In genomic region chr12:14454098-14454907, GRCh38 we compare ENCODE assay signal across 9 cellular contexts.
A peak's percentile ranks its signal among the peaks of the same experiment; 100 is the strongest.
DNase-seq lines count a peak whose midpoint lies in the region; ATAC-seq and TF ChIP-seq lines count a peak whose summit lies in the region.
"Had no signal": no experiment of that assay in that cellular context is flagged by ENCODE, and none has a peak within 500 bp of the region (broad histone marks: within the 10 kb centered on the region; RNA-seq: fewer than 3 reads in every experiment).

No MANE protein-coding gene starts in this region.

- in situ Hi-C loops in T47D (cut with HindIII; ENCODE audit: low pct_unique_long_range_greater_than_20kb, low sequenced_read_pairs) = no loop called here

- ATAC-seq in HG03354 (IDR thresholded peaks at IDR 0.05; ENCODE audit: poor library complexity, severe bottlenecking, unreplicated experiment) (peak; percentile 82), PC-3 (peak; percentile 51), lung (ENCODE audit: insufficient read depth, low FRiP score) (no peak)

- H3K36me3 ChIP-seq in PC-3 (ENCODE audit: low read depth, low read length) (peaks cover 9% of the 10 kb centered on the region), lung (ENCODE audit: control insufficient read depth in 2 of 2, insufficient read depth in 2 of 2, low read length in 2 of 2) (peaks cover 6 to 9% of the 10 kb centered on the region in 2 donors)

- DNase-seq in AML-193 (lab: John Stamatoyannopoulos, UW) (peak; percentile 33 to 61), GM12865 (ENCODE audit: low read depth) (peak; percentile 82), PC-3 (peak; percentile 59), T47D (ENCODE audit: low read depth in 1 of 2, low spot score in 1 of 2) (peak; percentile 0 to 58), lung (ENCODE audit: low spot score) (no peak), COR-L47 (lab: John Stamatoyannopoulos, UW) (no peak), Ammon's horn (ENCODE audit: low spot score) (no peak)

- H3K4me2 ChIP-seq in PC-3 (ENCODE audit: low read length) = no peak overlapping the region

- H2AFZ ChIP-seq in PC-3 (ENCODE audit: low read length) = no peak overlapping the region

- H3K27me3 ChIP-seq in PC-3 (ENCODE audit: low read length) = no peaks in the 10 kb centered on the region
- H3K27me3 ChIP-seq in lung (ENCODE audit: control insufficient read depth, insufficient read depth) = no peaks in the 10 kb centered on the region
- H3K27me3 ChIP-seq: SJSA1 had no signal

- TF ChIP-seq CTCF in GM12865 (IDR thresholded peaks at IDR 0.05; ENCODE audit: insufficient read depth, low read depth, low read length, missing control alignments) = peak; percentile 69
- TF ChIP-seq CTCF in PC-3 (conservative IDR thresholded peaks at IDR 0.05; ENCODE audit: low read depth, low read length) = peak; percentile 79
- TF ChIP-seq CTCF in lung (IDR thresholded peaks at IDR 0.05; ENCODE audit: control extremely low read depth, extremely low read depth) = peak; percentile 25

- POLR2A ChIA-PET in PC-3 (lab: Charles Lee; ENCODE audit: unreplicated experiment) = no interaction called here

- no peaks in the 10 kb centered on the region for H3F3A ChIP-seq in PC-3 (ENCODE audit: low read length, unreplicated experiment)

- no peaks in the 10 kb centered on the region for H3K9me3 ChIP-seq in PC-3 (ENCODE audit: low read length)
- H3K9me3 ChIP-seq in lung (ENCODE audit: control insufficient read depth in 2 of 2, insufficient read depth in 1 of 2, low read length in 1 of 2) = no peaks in the 10 kb centered on the region
- H3K9me3 ChIP-seq: SJSA1 had no signal

- no peaks in the 10 kb centered on the region for H4K20me1 ChIP-seq in PC-3 (ENCODE audit: low read length)

- no peaks in the 10 kb centered on the region for H3K9me2 ChIP-seq in PC-3 (replicated peaks; ENCODE audit: low read length)

- WGBS in lung, 2 donors = 83% methylated on average over 2 of the region's 2 CpGs

- H3K4me3 ChIP-seq in GM12865 (ENCODE audit: low read depth, low read length) (no peak overlapping the region), PC-3 (ENCODE audit: low read length) (no peak overlapping the region), lung (no peak overlapping the region)
- H3K4me3 ChIP-seq: SJSA1 had no signal

- no peaks in the 10 kb centered on the region for H3K4me1 ChIP-seq in PC-3 (ENCODE audit: insufficient read depth, low read length)
- peaks cover 0 to 3% of the 10 kb centered on the region in 2 donors for H3K4me1 ChIP-seq in lung (ENCODE audit: control insufficient read depth in 2 of 2, insufficient read depth in 2 of 2, low read length in 2 of 2)
- H3K4me1 ChIP-seq: SJSA1 had no signal

- H3K9ac ChIP-seq in PC-3 (ENCODE audit: low read length) = no peak overlapping the region

- intact Hi-C loops in PC-3 (cut with micrococcal nuclease) = no loop called here

- 0 out of 2 replicates have a peak, but pooled peaks cover 7% of the 10 kb centered on the region for H3K79me2 ChIP-seq in PC-3 (ENCODE audit: low read length)

- H3K27ac ChIP-seq in PC-3 (ENCODE audit: low read length) (no peak overlapping the region), lung (ENCODE audit: low read depth in 1 of 2, low read length in 1 of 2) (no peak overlapping the region)
- H3K27ac ChIP-seq: SJSA1 had no signal

- CTCF ChIA-PET in PC-3 (lab: Charles Lee) = interaction anchor here (0.6 to 1.3 kb wide), 4 partner anchors 24 to 308 kb away, joined by 3 to 9 read pairs (median 4); no protein-coding TSS in a partner anchor

- BruUV-seq in PC-3 (replicated peaks; lab: Mats Ljungman, UMichigan) = no TSS peak

Comparison
In these comparisons a context has a peak if more than half of its experiments do, and no peak if none do; other contexts are left out.
1. DNase-seq: peak in AML-193 (2 of 2), GM12865 (single experiment), PC-3 (single experiment) and T47D (2 of 2); none in lung (single experiment), COR-L47 (single experiment) and Ammon's horn (single experiment).
2. CTCF ChIP-seq: peak in every context shown above with its lines; median percentile 79 in PC-3; 69 in GM12865; 25 in lung.